ENCODE assay signal across 10 cellular contexts in the genomic region with DNA sequence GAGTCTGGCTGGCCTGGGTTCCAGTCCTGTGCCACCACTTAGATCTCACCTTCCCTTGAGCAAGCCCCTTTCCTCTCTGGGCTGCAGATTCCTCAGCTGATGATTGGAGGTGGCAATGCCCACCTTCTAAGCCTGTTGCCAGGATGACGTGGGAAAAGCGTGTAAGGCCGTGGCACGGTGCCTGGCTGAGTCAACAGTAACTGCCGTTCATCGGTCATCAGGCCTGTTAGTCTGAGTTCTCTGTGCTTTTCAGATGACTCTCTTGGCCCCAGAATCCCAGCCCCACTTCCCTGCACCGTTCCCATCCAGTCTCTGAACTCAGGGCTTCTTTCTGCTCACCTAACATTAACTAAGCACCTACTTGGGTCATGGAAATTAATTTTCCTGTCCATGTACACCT. TPM values are rescaled to one million over a fixed set of nuclear protein-coding genes. Genes with fewer than 3 reads are reported as not detected.
A peak's percentile ranks its signal among the peaks of the same experiment; 100 is the strongest.
DNase-seq lines count a peak whose midpoint lies in the region; FAIRE-seq and TF ChIP-seq lines count a peak whose summit lies in the region.
"Not testable (repeated sequence)": the region's sequence is repeated elsewhere in the genome, so short reads cannot be mapped to it uniquely, and the experiment has no call there.
"Had no signal": no experiment of that assay in that cellular context is flagged by ENCODE, and none has a peak within 500 bp of the region (broad histone marks: within the 10 kb centered on the region; RNA-seq: fewer than 3 reads in every experiment).

No MANE protein-coding gene starts in this region.

- not testable (repeated sequence) for H3K79me2 ChIP-seq in osteoblast (ENCODE audit: insufficient read depth, low read length)

- not testable (repeated sequence) for H3K4me3 ChIP-seq in adrenal gland; duodenal mucosa (ENCODE audit: low read depth in 1 of 2, low read length in 2 of 2); foreskin fibroblast (ENCODE audit: low read depth in 1 of 2, low read length in 2 of 2); osteoblast (ENCODE audit: insufficient read depth, low read length)

- not testable (repeated sequence) for H2AFZ ChIP-seq in osteoblast (ENCODE audit: low read length)

- not testable (repeated sequence) for TF ChIP-seq CTCF in adrenal gland (IDR thresholded peaks at IDR 0.05); foreskin fibroblast (IDR thresholded peaks at IDR 0.05; ENCODE audit: low read depth, low read length); osteoblast (IDR thresholded peaks at IDR 0.05; ENCODE audit: extremely low read depth, low read depth, low read length)

- WGBS in adrenal gland, 4 donors: 14 to 43% (median 35%) methylated on average over 7 of the region's 7 CpGs

- TF ChIP-seq POLR2A in adrenal gland (IDR thresholded peaks at IDR 0.05): not testable (repeated sequence)

- H3K36me3 ChIP-seq in adrenal gland (replicated peaks in 1 of 2); duodenal mucosa (ENCODE audit: control insufficient read depth in 1 of 2, insufficient read depth in 2 of 2, low read length in 2 of 2); osteoblast (ENCODE audit: insufficient read depth, low read length): not testable (repeated sequence)

- peak; percentile 79 for FAIRE-seq in RCC 7860 (lab: Jason Lieb, UNC)

- not testable (repeated sequence) for H3K27me3 ChIP-seq in adrenal gland; duodenal mucosa (ENCODE audit: control insufficient read depth in 1 of 2, insufficient read depth in 2 of 2, low read length in 2 of 2); osteoblast (ENCODE audit: insufficient read depth, low read length)

- H4K20me1 ChIP-seq in osteoblast (ENCODE audit: insufficient read depth, low read length): not testable (repeated sequence)

- intact Hi-C loops in adrenal gland (cut with DNase I): not testable (repeated sequence)

- not testable (repeated sequence) for H3K4me1 ChIP-seq in adrenal gland (replicated peaks in 1 of 2); duodenal mucosa (ENCODE audit: control insufficient read depth in 1 of 2, insufficient read depth in 2 of 2, low read length in 2 of 2)
- peaks cover 12% of the 10 kb centered on the region for H3K4me1 ChIP-seq in osteoblast (ENCODE audit: insufficient read depth, low read length)

- DNase-seq in ACHN (peak; percentile 87), GM03348 (ENCODE audit: low spot score) (peak; percentile 54), HPDE6-E6E7 (ENCODE audit: extremely low spot score) (peak; percentile 49), RCC 7860 (ENCODE audit: low spot score) (peak; percentile 92), adrenal gland (peak; percentile 74 to 88 (median 83)), foreskin fibroblast (peak; percentile 43 to 56), osteoblast (ENCODE audit: insufficient read length, low spot score, missing footprints) (peak; percentile 93)

- in situ Hi-C loops in ACHN (cut with HindIII; ENCODE audit: low pct_ligation_motif_present, low pct_unique_long_range_greater_than_20kb, low sequenced_read_pairs): not testable (repeated sequence)

- not testable (repeated sequence) for H3K4me2 ChIP-seq in osteoblast (ENCODE audit: insufficient read depth, low read length)

- not testable (repeated sequence) for H3K9ac ChIP-seq in duodenal mucosa (ENCODE audit: low read depth in 1 of 2, low read length in 2 of 2)

- peak overlapping the region in 2 of 5 donors; percentile 3 to 56 for H3K27ac ChIP-seq in adrenal gland
- H3K27ac ChIP-seq in duodenal mucosa (ENCODE audit: low read depth, low read length): peak overlapping the region; percentile 44
- peak overlapping the region; percentile 56 for H3K27ac ChIP-seq in osteoblast (ENCODE audit: low read depth, low read length)

- not testable (repeated sequence) for H3K9me3 ChIP-seq in adrenal gland (replicated peaks in 1 of 3); duodenal mucosa (ENCODE audit: control insufficient read depth in 1 of 2, low read length in 2 of 2); osteoblast (ENCODE audit: low read depth, low read length)

RNA-seq across cellular contexts. Expression of gene CROCC, which starts 27.3 kb away (rescaled TPM):
- total RNA-seq in adrenal gland (10 to 100 TPM in 7 of 8 donors, 1 to 10 TPM in 1; 5.6 to 34.0 (median 19.2) TPM), osteoblast (15.0 and 20.3 TPM in 2 replicates)
- polyA plus RNA-seq in adrenal gland: 100 to 1,000 TPM in 1 of 3 donors, 10 to 100 TPM in 1, 1 to 10 TPM in 1; 2.3 to 151 (median 58.7) TPM

RNA-seq across cellular contexts. Expression of gene MFAP2, which starts 31.4 kb away (rescaled TPM):
- total RNA-seq in adrenal gland (1 to 10 TPM in 7 of 8 donors, under 1 TPM in 1; 0.79 to 9.9 (median 4.0) TPM), osteoblast (61.2 and 72.2 TPM in 2 replicates)
- polyA plus RNA-seq in adrenal gland: 10 to 100 TPM in 2 of 3 donors, 1 to 10 TPM in 1; 2.1 to 17.7 (median 12.3) TPM
- total RNA-seq: activated CD8-positive, alpha-beta T cell treated with anti-CD3 and anti-CD28 coated beads for 36 hours; CD4-positive, CD25-positive, alpha-beta regulatory T cell had no signal
- polyA plus RNA-seq: CD4-positive, CD25-positive, alpha-beta regulatory T cell had no signal

RNA-seq across cellular contexts. Expression of gene RNU1-2, which starts 53.2 kb away (rescaled TPM):
- 1,000 to 10,000 TPM in 3 of 8 donors, 100 to 1,000 TPM in 1, under 1 TPM in 3, not detected in 1; under 0.01 to 2,119 (median 890) TPM for total RNA-seq in adrenal gland
- not detected for polyA plus RNA-seq in adrenal gland
- under 0.01 TPM in 1 of 2 replicates, not detected in the other for total RNA-seq in osteoblast
